ENCODE assay signal across 12 cellular contexts in the genomic region with DNA sequence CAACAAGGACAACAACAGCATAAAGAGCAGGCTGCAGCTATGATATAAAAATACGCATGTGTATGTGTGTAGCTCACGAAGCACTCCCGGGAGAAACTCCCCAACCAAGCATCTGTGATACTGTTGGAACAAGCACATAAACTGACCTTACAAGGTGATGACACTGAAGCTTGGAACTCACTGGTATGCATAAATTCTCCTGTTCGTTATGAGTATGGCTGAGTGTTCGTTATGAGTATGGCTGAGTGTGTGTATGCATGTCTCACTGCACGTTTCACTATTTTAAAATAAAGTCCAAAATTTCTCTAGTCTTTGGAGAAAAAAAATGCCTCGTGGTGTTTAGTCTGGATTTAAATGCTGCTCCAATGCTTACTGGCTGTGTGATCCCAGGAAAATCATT.
A peak's percentile ranks its signal among the peaks of the same experiment; 100 is the strongest.
DNase-seq lines count a peak whose midpoint lies in the region; TF ChIP-seq lines count a peak whose summit lies in the region.
"Had no signal": no experiment of that assay in that cellular context is flagged by ENCODE, and none has a peak within 500 bp of the region (broad histone marks: within the 10 kb centered on the region; RNA-seq: fewer than 3 reads in every experiment).

No MANE protein-coding gene starts in this region.

- H3K9me3 ChIP-seq in osteoblast (ENCODE audit: low read depth, low read length) (no peaks in the 10 kb centered on the region), colonic mucosa (no peaks in the 10 kb centered on the region)
- H3K9me3 ChIP-seq: vagina had no signal

- H3K36me3 ChIP-seq in osteoblast (ENCODE audit: insufficient read depth, low read length) (no peaks in the 10 kb centered on the region), colonic mucosa (no peaks in the 10 kb centered on the region)
- H3K36me3 ChIP-seq: vagina had no signal

- no peaks in the 10 kb centered on the region for H4K20me1 ChIP-seq in osteoblast (ENCODE audit: insufficient read depth, low read length)

- peak overlapping the region; percentile 30 for H2AFZ ChIP-seq in osteoblast (ENCODE audit: low read length)

- POLR2A ChIA-PET in RWPE1 (lab: Yijun Ruan, JAX; ENCODE audit: low non-redundant PET) = no interaction called here

- peak overlapping the region; percentile 63 for H3K4me2 ChIP-seq in osteoblast (ENCODE audit: insufficient read depth, low read length)

- no peaks in the 10 kb centered on the region for H3K79me2 ChIP-seq in osteoblast (ENCODE audit: insufficient read depth, low read length)

- DNase-seq in EH (ENCODE audit: low read depth) (peak; percentile 96), RWPE1 (ENCODE audit: low spot score) (peak; percentile 49), epithelial cell of prostate (ENCODE audit: low read depth, low spot score) (peak; percentile 89), osteoblast (ENCODE audit: insufficient read length, low spot score, missing footprints) (peak; percentile 84), colonic mucosa (no peak), SW 1271 (lab: John Stamatoyannopoulos, UW) (no peak)
- no peak for DNase-seq in stimulated activated CD8-positive, alpha-beta memory T cell treated with anti-CD3 and anti-CD28 coated beads, Interleukin-4, amount 100 ng/mL, for 48 hours
- no peak for DNase-seq in stimulated activated CD4-positive, alpha-beta T cell treated with anti-CD3 and anti-CD28 coated beads, Interleukin-15, amount 100 ng/mL, for 24 hours
- DNase-seq: CD4-positive, CD25-positive, alpha-beta regulatory T cell; stimulated activated CD4-positive, alpha-beta T cell treated with anti-CD3 and anti-CD28 coated beads, Interleukin-4, amount 100 ng/mL, for 4 hours; stimulated activated naive B cell treated with anti-CD40 and anti-IgM and Interleukin-4, amounts not matched to agents 10 μg/mL and 1 μg/mL and 100 μg/mL, for 72 hours had no signal

- H3K4me1 ChIP-seq in osteoblast (ENCODE audit: insufficient read depth, low read length) (peaks cover 48% of the 10 kb centered on the region), colonic mucosa (no peaks in the 10 kb centered on the region)

- no peak overlapping the region for H3K9ac ChIP-seq in colonic mucosa (ENCODE audit: low read depth in 2 of 2, low read length in 2 of 2)

- CTCF ChIA-PET in RWPE1 (lab: Yijun Ruan, JAX) = no interaction called here

- H3K27me3 ChIP-seq in osteoblast (ENCODE audit: insufficient read depth, low read length) (no peaks in the 10 kb centered on the region), colonic mucosa (no peaks in the 10 kb centered on the region)
- H3K27me3 ChIP-seq: vagina had no signal

- H3K27ac ChIP-seq in RWPE1 (no peak overlapping the region), epithelial cell of prostate (peak overlapping the region; percentile 92), osteoblast (ENCODE audit: low read depth, low read length) (peak overlapping the region; percentile 93), colonic mucosa (no peak overlapping the region)
- H3K27ac ChIP-seq: vagina had no signal

- intact Hi-C loops in colonic mucosa (cut with DNase I) = no loop called here

- no peak for TF ChIP-seq CTCF in RWPE1 (conservative IDR thresholded peaks at IDR 0.05; ENCODE audit: low read depth)
- TF ChIP-seq CTCF in osteoblast (IDR thresholded peaks at IDR 0.05; ENCODE audit: extremely low read depth, low read depth, low read length) = no peak
- TF ChIP-seq CTCF in colonic mucosa (IDR thresholded peaks at IDR 0.05) = no peak

- H3K4me3 ChIP-seq in osteoblast (ENCODE audit: insufficient read depth, low read length) (peak overlapping the region; percentile 30), colonic mucosa (no peak overlapping the region)
- H3K4me3 ChIP-seq: vagina had no signal

Comparison
In these comparisons a context has a peak if more than half of its experiments do, and no peak if none do; other contexts are left out.
1. DNase-seq: peak in EH (single experiment), RWPE1 (single experiment), epithelial cell of prostate (single experiment) and osteoblast (single experiment); none in stimulated activated CD8-positive, alpha-beta memory T cell treated with anti-CD3 and anti-CD28 coated beads, Interleukin-4, amount 100 ng/mL, for 48 hours (single experiment), stimulated activated CD4-positive, alpha-beta T cell treated with anti-CD3 and anti-CD28 coated beads, Interleukin-15, amount 100 ng/mL, for 24 hours (single experiment), colonic mucosa (single experiment) and SW 1271 (0 of 2).
2. H3K27ac ChIP-seq: peak in epithelial cell of prostate (single experiment) and osteoblast (single experiment); none in RWPE1 (single experiment) and colonic mucosa (single experiment).